ENCODE assay signal across 8 cellular contexts in genomic region chr6:30981942-30982772, GRCh38. TPM values are rescaled to one million over a fixed set of nuclear protein-coding genes. Genes with fewer than 3 reads are reported as not detected.
DNase-seq lines count a peak whose midpoint lies in the region; ATAC-seq and TF ChIP-seq lines count a peak whose summit lies in the region.

No MANE protein-coding gene starts in this region.

- H3K9me3 Mint-ChIP-seq in activated CD4-positive, alpha-beta T cell treated with anti-CD3 and anti-CD28 coated beads, Interleukin-2, amount 10 ng/mL, durations not matched to agents 24 days and 14 days = no peaks in the 10 kb centered on the region
- H3K9me3 Mint-ChIP-seq in stimulated activated effector memory CD8-positive, alpha-beta T cell treated with anti-CD3 and anti-CD28 coated beads, Interleukin-12 subunit alpha, Interleukin-12 subunit beta, amount 100 ng/mL, for 72 hours = no peaks in the 10 kb centered on the region

- no peaks in the 10 kb centered on the region for H3K36me3 Mint-ChIP-seq in activated CD4-positive, alpha-beta T cell treated with anti-CD3 and anti-CD28 coated beads, Interleukin-2, amount 10 ng/mL, durations not matched to agents 24 days and 14 days (ENCODE audit: low read depth)
- no peaks in the 10 kb centered on the region for H3K36me3 Mint-ChIP-seq in stimulated activated effector memory CD8-positive, alpha-beta T cell treated with anti-CD3 and anti-CD28 coated beads, Interleukin-12 subunit alpha, Interleukin-12 subunit beta, amount 100 ng/mL, for 72 hours

- ATAC-seq in HG02884 (IDR thresholded peaks at IDR 0.05; ENCODE audit: unreplicated experiment) = no peak
- no peak for ATAC-seq in stimulated activated effector memory CD8-positive, alpha-beta T cell treated with anti-CD3 and anti-CD28 coated beads, Interleukin-12 subunit alpha, Interleukin-12 subunit beta, amount 100 ng/mL, for 72 hours

- H3K27me3 Mint-ChIP-seq in activated CD4-positive, alpha-beta T cell treated with anti-CD3 and anti-CD28 coated beads, Interleukin-2, amount 10 ng/mL, durations not matched to agents 24 days and 14 days = peaks cover 40% of the 10 kb centered on the region

- peaks cover 5% of the 10 kb centered on the region for H3K4me1 Mint-ChIP-seq in activated CD4-positive, alpha-beta T cell treated with anti-CD3 and anti-CD28 coated beads, Interleukin-2, amount 10 ng/mL, durations not matched to agents 24 days and 14 days
- H3K4me1 Mint-ChIP-seq in stimulated activated effector memory CD8-positive, alpha-beta T cell treated with anti-CD3 and anti-CD28 coated beads, Interleukin-12 subunit alpha, Interleukin-12 subunit beta, amount 100 ng/mL, for 72 hours = peaks cover 8% of the 10 kb centered on the region

- intact Hi-C loops in activated CD4-positive, alpha-beta T cell treated with anti-CD3 and anti-CD28 coated beads, Interleukin-2, amount 10 ng/mL, durations not matched to agents 24 days and 14 days (cut with micrococcal nuclease) = no loop called here

- peak; percentile 41 for TF ChIP-seq CTCF in epithelial cell of esophagus (IDR thresholded peaks at IDR 0.05; ENCODE audit: insufficient read depth, low read depth, low read length, missing control alignments)

- H3K4me3 Mint-ChIP-seq in activated CD4-positive, alpha-beta T cell treated with anti-CD3 and anti-CD28 coated beads, Interleukin-2, amount 10 ng/mL, durations not matched to agents 24 days and 14 days = no peak overlapping the region
- H3K4me3 Mint-ChIP-seq in stimulated activated effector memory CD8-positive, alpha-beta T cell treated with anti-CD3 and anti-CD28 coated beads, Interleukin-12 subunit alpha, Interleukin-12 subunit beta, amount 100 ng/mL, for 72 hours = no peak overlapping the region

- peak; percentile 71 for DNase-seq in AG20443 (ENCODE audit: low spot score)
- DNase-seq in M059J (ENCODE audit: low read depth) = peak; percentile 90
- DNase-seq in epithelial cell of esophagus (ENCODE audit: low read depth) = peak; percentile 82
- DNase-seq in mesenteric fat pad (ENCODE audit: low spot score) = peak; percentile 20
- no peak for DNase-seq in NCI-H1092 treated with DMSO at 0.1 percent for 48 hours (lab: John Stamatoyannopoulos, UW)
- DNase-seq in activated CD4-positive, alpha-beta T cell treated with anti-CD3 and anti-CD28 coated beads, Interleukin-2, amount 10 ng/mL, durations not matched to agents 24 days and 14 days = no peak
- no peak for DNase-seq in stimulated activated effector memory CD8-positive, alpha-beta T cell treated with anti-CD3 and anti-CD28 coated beads, Interleukin-12 subunit alpha, Interleukin-12 subunit beta, amount 100 ng/mL, for 72 hours (ENCODE audit: low spot score in 2 of 2)

- no peak overlapping the region for H3K27ac Mint-ChIP-seq in activated CD4-positive, alpha-beta T cell treated with anti-CD3 and anti-CD28 coated beads, Interleukin-2, amount 10 ng/mL, durations not matched to agents 24 days and 14 days
- H3K27ac Mint-ChIP-seq in stimulated activated effector memory CD8-positive, alpha-beta T cell treated with anti-CD3 and anti-CD28 coated beads, Interleukin-12 subunit alpha, Interleukin-12 subunit beta, amount 100 ng/mL, for 72 hours = no peak overlapping the region

- H3K4me3 ChIP-seq in epithelial cell of esophagus (ENCODE audit: low read length) = no peak overlapping the region

RNA-seq across cellular contexts. Expression of gene MUC21, which starts 1.4 kb away (rescaled TPM):
- not detected in 2 replicates for total RNA-seq in M059J (2014; rRNA removed; shearing (Covaris generic))
- total RNA-seq in mesenteric fat pad = not detected
- total RNA-seq in activated CD4-positive, alpha-beta T cell treated with anti-CD3 and anti-CD28 coated beads, Interleukin-2, amount 10 ng/mL, durations not matched to agents 24 days and 14 days = not detected in 2 replicates

RNA-seq across cellular contexts. Expression of gene MUC22, which starts 28.1 kb away (rescaled TPM):
- not detected in 2 replicates for total RNA-seq in M059J (2014; rRNA removed; shearing (Covaris generic))
- not detected for total RNA-seq in mesenteric fat pad
- total RNA-seq in activated CD4-positive, alpha-beta T cell treated with anti-CD3 and anti-CD28 coated beads, Interleukin-2, amount 10 ng/mL, durations not matched to agents 24 days and 14 days = not detected in 2 replicates

RNA-seq across cellular contexts. Expression of gene MUCL3, which starts 41.4 kb away (rescaled TPM):
- total RNA-seq in M059J (2014; rRNA removed; shearing (Covaris generic)) = not detected in 2 replicates
- not detected for total RNA-seq in mesenteric fat pad
- total RNA-seq in activated CD4-positive, alpha-beta T cell treated with anti-CD3 and anti-CD28 coated beads, Interleukin-2, amount 10 ng/mL, durations not matched to agents 24 days and 14 days = not detected in 2 replicates

RNA-seq across cellular contexts. Expression of gene SFTA2, which starts 50.2 kb away (rescaled TPM):
- not detected in 2 replicates for total RNA-seq in M059J (2014; rRNA removed; shearing (Covaris generic))
- not detected for total RNA-seq in mesenteric fat pad
- total RNA-seq in activated CD4-positive, alpha-beta T cell treated with anti-CD3 and anti-CD28 coated beads, Interleukin-2, amount 10 ng/mL, durations not matched to agents 24 days and 14 days = not detected in 2 replicates

Comparison
In these comparisons a context has a peak if more than half of its experiments do, and no peak if none do; other contexts are left out.
1. DNase-seq: peak in AG20443 (single experiment), M059J (single experiment), epithelial cell of esophagus (single experiment) and mesenteric fat pad (single experiment); none in NCI-H1092 treated with DMSO at 0.1 percent for 48 hours (single experiment), activated CD4-positive, alpha-beta T cell treated with anti-CD3 and anti-CD28 coated beads, Interleukin-2, amount 10 ng/mL, durations not matched to agents 24 days and 14 days (single experiment) and stimulated activated effector memory CD8-positive, alpha-beta T cell treated with anti-CD3 and anti-CD28 coated beads, Interleukin-12 subunit alpha, Interleukin-12 subunit beta, amount 100 ng/mL, for 72 hours (0 of 2).